In genomic region chr2:204150695-204151240, GRCh38 we compare ENCODE assay signal across 21 cellular contexts.
DNase-seq lines count a peak whose midpoint lies in the region; ATAC-seq, FAIRE-seq and TF ChIP-seq lines count a peak whose summit lies in the region.
"Had no signal": no experiment of that assay in that cellular context is flagged by ENCODE, and none has a peak within 500 bp of the region (broad histone marks: within the 10 kb centered on the region; RNA-seq: fewer than 3 reads in every experiment).

No MANE protein-coding gene starts in this region.

- no peaks in the 10 kb centered on the region for H3K27me3 Mint-ChIP-seq in endodermal cell (ENCODE audit: insufficient read depth)

- no peak overlapping the region for H3K4me3 Mint-ChIP-seq in endodermal cell
- H3K4me3 Mint-ChIP-seq: B cell, T-cell had no signal

- no peaks in the 10 kb centered on the region for H3K36me3 Mint-ChIP-seq in endodermal cell (ENCODE audit: low read depth)
- H3K36me3 Mint-ChIP-seq: T-cell had no signal

- intact Hi-C loops in pancreas (cut with DNase I), result no loop called here

- peaks cover 10% of the 10 kb centered on the region for H3K4me1 ChIP-seq in endodermal cell (ENCODE audit: control insufficient read depth, insufficient read depth, low read length)
- H3K4me1 ChIP-seq in pancreas, result no peaks in the 10 kb centered on the region

- ATAC-seq in pancreas (peak in 3 of 4 donors; percentile 39 to 84 (median 82)), HG02973 (IDR thresholded peaks at IDR 0.05; ENCODE audit: unreplicated experiment) (no peak)
- ATAC-seq: PC-3, SK-N-SH treated with all-trans-retinoic acid at 6 μM for 48 hours, T-cell had no signal

- H3K27ac Mint-ChIP-seq in endodermal cell, result no peak overlapping the region
- H3K27ac Mint-ChIP-seq: B cell, T-cell had no signal

- no peak overlapping the region for H3K9ac ChIP-seq in endodermal cell (ENCODE audit: extremely low read depth, low read length, poor library complexity, severe bottlenecking)
- H3K9ac ChIP-seq: GM23248, KMS-11 had no signal

- H3K27ac ChIP-seq in endodermal cell (ENCODE audit: low read depth, low read length), result no peak overlapping the region
- no peak overlapping the region for H3K27ac ChIP-seq in pancreas
- H3K27ac ChIP-seq: GM23248, KMS-11 had no signal

- no peaks in the 10 kb centered on the region for H3K9me3 Mint-ChIP-seq in endodermal cell
- H3K9me3 Mint-ChIP-seq: T-cell had no signal

- H3K27me3 ChIP-seq in endodermal cell (ENCODE audit: control insufficient read depth, insufficient read depth, low read length, poor library complexity, severe bottlenecking) (no peaks in the 10 kb centered on the region), pancreas (no peaks in the 10 kb centered on the region)

- no peak for TF ChIP-seq CTCF in endodermal cell (conservative IDR thresholded peaks at IDR 0.05)
- no peak for TF ChIP-seq CTCF in pancreas (IDR thresholded peaks at IDR 0.05)

- no peak overlapping the region for H3K4me3 ChIP-seq in endodermal cell (ENCODE audit: low read length)
- no peak overlapping the region for H3K4me3 ChIP-seq in pancreas
- H3K4me3 ChIP-seq: GM23248 had no signal

- H3K36me3 ChIP-seq in endodermal cell (ENCODE audit: control insufficient read depth, insufficient read depth, low read length) (no peaks in the 10 kb centered on the region), pancreas (no peaks in the 10 kb centered on the region)

- WGBS in endodermal cell (ENCODE audit: insufficient coverage in 1 of 2, insufficient read length in 1 of 2), 2 experiments, result 87 to 92% methylated on average over 6 to 10 of the region's 10 CpGs
- 50 to 57% methylated on average over 10 of the region's 10 CpGs for WGBS in pancreas, 2 donors

- H3K4me1 Mint-ChIP-seq in endodermal cell, result peaks cover 9% of the 10 kb centered on the region

- DNase-seq in NCI-H82 (lab: John Stamatoyannopoulos, UW) (peak; percentile 38), NCI-H82 treated with DMSO at 0.1 percent for 48 hours (lab: John Stamatoyannopoulos, UW; ENCODE audit: unreplicated experiment) (no peak), NCI-H2227 treated with DMSO at 0.1 percent for 48 hours (lab: John Stamatoyannopoulos, UW) (peak; percentile 50), endodermal cell (peak; percentile 59), pancreas (peak in 3 of 6 donors; percentile 9 to 31 (median 13)), NOMO-1 (lab: John Stamatoyannopoulos, UW; ENCODE audit: unreplicated experiment in 2 of 2) (no peak)
- no peak for DNase-seq in activated CD4-positive, CD25-positive, alpha-beta regulatory T cell (lab: John Stamatoyannopoulos, UW)
- DNase-seq: COR-L47, DMS 273 treated with DMSO at 0.1 percent for 48 hours, GDM1, GM23248, NCI-H1417 treated with DMSO at 0.1 percent for 48 hours, NCI-H2029 treated with DMSO at 0.1 percent for 48 hours, PC-3, RPMI8226, SHP77 treated with DMSO at 0.1 percent for 48 hours, T-cell had no signal

- H3K9me3 ChIP-seq in endodermal cell (ENCODE audit: control insufficient read depth, low read length), result no peaks in the 10 kb centered on the region
- H3K9me3 ChIP-seq in pancreas, result no peaks in the 10 kb centered on the region

- no peak for FAIRE-seq in pancreas (lab: Jason Lieb, UNC)

Comparison
In these comparisons a context has a peak if more than half of its experiments do, and no peak if none do; other contexts are left out.
1. DNase-seq: peak in NCI-H82 (single experiment), NCI-H2227 treated with DMSO at 0.1 percent for 48 hours (single experiment) and endodermal cell (single experiment); none in NCI-H82 treated with DMSO at 0.1 percent for 48 hours (single experiment), NOMO-1 (0 of 2) and activated CD4-positive, CD25-positive, alpha-beta regulatory T cell (0 of 4).